Comparison of ENCODE assay signal across 1 cellular context in the genomic region with DNA sequence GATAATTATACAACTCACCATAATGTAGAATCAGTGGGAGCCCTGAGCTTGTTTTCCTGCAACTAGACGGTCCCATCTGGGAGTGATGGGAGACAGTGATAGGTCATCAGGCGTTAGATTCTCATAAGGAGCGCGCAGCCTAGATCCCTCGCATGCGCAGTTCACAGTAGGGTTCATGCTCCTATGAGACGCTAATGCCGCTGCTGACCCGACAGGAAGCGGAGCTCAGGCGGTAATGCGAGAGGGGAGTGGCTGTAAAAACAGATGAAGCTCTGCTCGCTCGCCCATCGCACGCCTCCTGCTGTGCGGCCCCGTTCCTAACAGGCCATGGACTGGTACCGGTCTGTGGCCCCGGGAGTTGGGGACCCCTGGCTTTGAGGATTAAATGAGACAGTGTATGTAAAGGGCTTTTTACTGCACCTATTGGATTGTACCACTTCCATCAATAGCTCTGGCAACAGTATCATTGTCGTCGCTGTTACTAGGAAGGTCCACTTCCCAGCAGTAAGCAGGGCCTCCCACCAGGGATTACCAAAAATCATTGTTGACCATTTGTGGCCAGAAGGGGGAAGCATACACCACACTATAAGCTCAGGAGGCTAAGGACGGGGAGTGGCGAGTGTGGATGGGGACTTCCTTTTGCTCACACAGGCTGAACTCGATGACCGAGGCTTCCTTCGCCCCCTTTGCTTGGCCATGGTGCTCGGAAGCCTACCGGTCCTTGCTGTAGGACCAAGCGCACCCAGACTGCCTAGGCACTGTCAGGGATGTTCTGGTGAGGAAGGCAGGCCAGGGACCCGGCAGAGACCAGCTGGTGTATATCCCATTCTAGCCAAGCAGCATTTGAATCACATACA.
A peak's percentile ranks its signal among the peaks of the same experiment; 100 is the strongest.
TF ChIP-seq lines count a peak whose summit lies in the region.

No MANE protein-coding gene starts in this region.

TF ChIP-seq in HEK293, 187 proteins besides CTCF, POLR2A, EP300 and RAD21 (continued from another document):
- TF ChIP-seq ZNF701 (tag by site-specific recombination; IDR thresholded peaks at IDR 0.05) (no peak), TRIM28 (IDR thresholded peaks at IDR 0.05; ENCODE audit: borderline replicate concordance, low read length) (peak; percentile 98), ZNF785 (tag by site-specific recombination; IDR thresholded peaks at IDR 0.05) (no peak), HOXC10 (CRISPR knock-in tag; IDR thresholded peaks at IDR 0.05) (no peak), ZNF549 (tag by site-specific recombination; IDR thresholded peaks at IDR 0.05) (0 out of 2 replicates have a peak, but pooled peaks have one; percentile 58), ZNF623 (tag by site-specific recombination; IDR thresholded peaks at IDR 0.05) (no peak), ZBTB48 (tag by site-specific recombination; IDR thresholded peaks at IDR 0.05) (0 out of 2 replicates have a peak, but pooled peaks have one; percentile 27), ZNF660 (tag by site-specific recombination; IDR thresholded peaks at IDR 0.05) (peak; percentile 54; the same call in 1 of the 2 replicates), KLF17 (tag by site-specific recombination; IDR thresholded peaks at IDR 0.05) (0 out of 2 replicates have a peak, but pooled peaks have one; percentile 14), ZNF184 (tag by site-specific recombination; IDR thresholded peaks at IDR 0.05) (no peak), PRDM10 (tag by site-specific recombination; IDR thresholded peaks at IDR 0.05) (peak; percentile 96), BCL11B (tag by site-specific recombination; IDR thresholded peaks at IDR 0.05; ENCODE audit: low read depth) (no peak), GFI1B (tag by site-specific recombination; IDR thresholded peaks at IDR 0.05) (no peak), ZBTB20 (tag by site-specific recombination; IDR thresholded peaks at IDR 0.05) (peak; percentile 54; the same call in 1 of the 2 replicates), ZNF37A (tag by site-specific recombination; IDR thresholded peaks at IDR 0.05) (no peak), ZNF324 (tag by site-specific recombination; IDR thresholded peaks at IDR 0.05) (peak; percentile 71), ZNF518A (tag by site-specific recombination; conservative IDR thresholded peaks at IDR 0.05; ENCODE audit: low read depth) (no peak; the same call in 1 of the 2 replicates), ZFHX2 (tag by site-specific recombination; conservative IDR thresholded peaks at IDR 0.05) (peak; percentile 20; the same call in 1 of the 2 replicates), SP7 (tag by site-specific recombination; IDR thresholded peaks at IDR 0.05) (peak; percentile 48; the same call in 1 of the 2 replicates), ZNF600 (tag by site-specific recombination; IDR thresholded peaks at IDR 0.05) (peak; percentile 72; the same call in 1 of the 2 replicates), KLF16 (tag by site-specific recombination; IDR thresholded peaks at IDR 0.05) (peak; percentile 57; the same call in 1 of the 2 replicates), SP2 (tag by site-specific recombination; IDR thresholded peaks at IDR 0.05) (peak; percentile 28; the same call in 1 of the 2 replicates), KLF8 (tag by site-specific recombination; IDR thresholded peaks at IDR 0.05) (peak; percentile 54; the same call in 1 of the 2 replicates), KLF7 (tag by site-specific recombination; IDR thresholded peaks at IDR 0.05; ENCODE audit: borderline replicate concordance) (no peak)
- TF ChIP-seq, protein P1, sequence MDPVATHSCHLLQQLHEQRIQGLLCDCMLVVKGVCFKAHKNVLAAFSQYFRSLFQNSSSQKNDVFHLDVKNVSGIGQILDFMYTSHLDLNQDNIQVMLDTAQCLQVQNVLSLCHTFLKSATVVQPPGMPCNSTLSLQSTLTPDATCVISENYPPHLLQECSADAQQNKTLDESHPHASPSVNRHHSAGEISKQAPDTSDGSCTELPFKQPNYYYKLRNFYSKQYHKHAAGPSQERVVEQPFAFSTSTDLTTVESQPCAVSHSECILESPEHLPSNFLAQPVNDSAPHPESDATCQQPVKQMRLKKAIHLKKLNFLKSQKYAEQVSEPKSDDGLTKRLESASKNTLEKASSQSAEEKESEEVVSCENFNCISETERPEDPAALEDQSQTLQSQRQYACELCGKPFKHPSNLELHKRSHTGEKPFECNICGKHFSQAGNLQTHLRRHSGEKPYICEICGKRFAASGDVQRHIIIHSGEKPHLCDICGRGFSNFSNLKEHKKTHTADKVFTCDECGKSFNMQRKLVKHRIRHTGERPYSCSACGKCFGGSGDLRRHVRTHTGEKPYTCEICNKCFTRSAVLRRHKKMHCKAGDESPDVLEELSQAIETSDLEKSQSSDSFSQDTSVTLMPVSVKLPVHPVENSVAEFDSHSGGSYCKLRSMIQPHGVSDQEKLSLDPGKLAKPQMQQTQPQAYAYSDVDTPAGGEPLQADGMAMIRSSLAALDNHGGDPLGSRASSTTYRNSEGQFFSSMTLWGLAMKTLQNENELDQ (tag by site-specific recombination; IDR thresholded peaks at IDR 0.05; ENCODE audit: low read depth), result no peak
- TF ChIP-seq, protein P2, sequence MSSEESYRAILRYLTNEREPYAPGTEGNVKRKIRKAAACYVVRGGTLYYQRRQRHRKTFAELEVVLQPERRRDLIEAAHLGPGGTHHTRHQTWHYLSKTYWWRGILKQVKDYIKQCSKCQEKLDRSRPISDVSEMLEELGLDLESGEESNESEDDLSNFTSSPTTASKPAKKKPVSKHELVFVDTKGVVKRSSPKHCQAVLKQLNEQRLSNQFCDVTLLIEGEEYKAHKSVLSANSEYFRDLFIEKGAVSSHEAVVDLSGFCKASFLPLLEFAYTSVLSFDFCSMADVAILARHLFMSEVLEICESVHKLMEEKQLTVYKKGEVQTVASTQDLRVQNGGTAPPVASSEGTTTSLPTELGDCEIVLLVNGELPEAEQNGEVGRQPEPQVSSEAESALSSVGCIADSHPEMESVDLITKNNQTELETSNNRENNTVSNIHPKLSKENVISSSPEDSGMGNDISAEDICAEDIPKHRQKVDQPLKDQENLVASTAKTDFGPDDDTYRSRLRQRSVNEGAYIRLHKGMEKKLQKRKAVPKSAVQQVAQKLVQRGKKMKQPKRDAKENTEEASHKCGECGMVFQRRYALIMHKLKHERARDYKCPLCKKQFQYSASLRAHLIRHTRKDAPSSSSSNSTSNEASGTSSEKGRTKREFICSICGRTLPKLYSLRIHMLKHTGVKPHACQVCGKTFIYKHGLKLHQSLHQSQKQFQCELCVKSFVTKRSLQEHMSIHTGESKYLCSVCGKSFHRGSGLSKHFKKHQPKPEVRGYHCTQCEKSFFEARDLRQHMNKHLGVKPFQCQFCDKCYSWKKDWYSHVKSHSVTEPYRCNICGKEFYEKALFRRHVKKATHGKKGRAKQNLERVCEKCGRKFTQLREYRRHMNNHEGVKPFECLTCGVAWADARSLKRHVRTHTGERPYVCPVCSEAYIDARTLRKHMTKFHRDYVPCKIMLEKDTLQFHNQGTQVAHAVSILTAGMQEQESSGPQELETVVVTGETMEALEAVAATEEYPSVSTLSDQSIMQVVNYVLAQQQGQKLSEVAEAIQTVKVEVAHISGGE (tag by site-specific recombination; conservative IDR thresholded peaks at IDR 0.05; ENCODE audit: low read depth), result no peak
